Comparison of ENCODE assay signal across 16 cellular contexts in the genomic region with DNA sequence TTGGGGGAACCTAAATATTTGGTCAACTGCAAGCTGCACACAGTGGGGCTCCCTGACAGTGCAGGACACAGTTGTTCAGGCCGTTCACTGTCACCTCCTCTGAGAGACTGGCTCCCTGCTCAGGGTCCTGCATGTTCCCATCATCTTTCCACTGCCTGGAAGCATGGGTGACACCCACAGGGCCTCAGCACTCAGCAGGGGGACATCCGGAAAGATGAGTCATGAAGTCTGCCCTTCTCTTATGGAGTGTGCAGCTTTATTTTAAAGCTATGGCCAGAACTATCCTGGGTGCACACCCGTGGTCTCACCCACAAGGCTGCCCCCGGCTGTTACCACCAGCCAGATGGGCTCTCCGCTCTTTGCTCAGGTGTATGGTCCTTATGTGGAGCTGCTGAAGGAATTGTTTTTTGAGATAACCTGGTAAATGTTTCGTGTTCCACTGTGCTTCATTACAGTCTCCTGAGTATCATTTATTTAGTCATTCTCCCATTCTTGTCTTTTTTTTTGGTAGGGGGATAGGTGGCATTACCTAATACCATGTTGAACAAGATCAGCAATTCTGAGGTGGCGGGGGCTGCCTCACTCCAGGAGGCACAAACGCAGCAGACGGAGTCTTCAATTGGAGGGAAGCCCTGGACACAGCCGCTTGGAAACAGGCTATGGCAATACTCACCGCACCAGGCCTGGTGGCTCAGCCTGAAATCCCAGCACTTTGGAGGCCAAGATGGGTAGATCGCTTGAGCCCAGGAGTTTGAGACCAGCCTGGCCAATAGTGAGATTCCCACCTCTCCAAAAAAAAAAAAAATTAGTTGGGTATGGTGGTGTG. TPM values are rescaled to one million over a fixed set of nuclear protein-coding genes. Genes with fewer than 3 reads are reported as not detected.
DNase-seq lines count a peak whose midpoint lies in the region; ATAC-seq lines count a peak whose summit lies in the region.
"Had no signal": no experiment of that assay in that cellular context is flagged by ENCODE, and none has a peak within 500 bp of the region (broad histone marks: within the 10 kb centered on the region; RNA-seq: fewer than 3 reads in every experiment).

No MANE protein-coding gene starts in this region.

- H3K9me3 Mint-ChIP-seq in activated T-cell treated with anti-CD3 and anti-CD28 coated beads, Interleukin-2, amount 50 U/mL, for 4 hours: no peaks in the 10 kb centered on the region
- H3K9me3 Mint-ChIP-seq in stimulated activated naive CD8-positive, alpha-beta T cell treated with anti-CD3 and anti-CD28 coated beads, Interleukin-15, Interleukin-2, amounts not matched to agents 100 ng/mL and 50 ng/mL, for 24 hours: no peaks in the 10 kb centered on the region
- H3K9me3 Mint-ChIP-seq: endodermal cell, GM23338 had no signal

- no peak for ATAC-seq in activated T-cell treated with anti-CD3 and anti-CD28 coated beads, Interleukin-2, amount 50 U/mL, for 4 hours

- peak; percentile 10 for DNase-seq in activated T-cell treated with anti-CD3 and anti-CD28 coated beads, Interleukin-2, amount 50 U/mL, for 1 hour
- DNase-seq in activated T-cell treated with anti-CD3 and anti-CD28 coated beads, Interleukin-2, amount 50 U/mL, for 4 hours: no peak
- DNase-seq in NCI-H69 (lab: John Stamatoyannopoulos, UW) (peak; percentile 31), brain pericyte (ENCODE audit: low read depth, low spot score) (peak; percentile 33), NCI-H1417 treated with DMSO at 0.1 percent for 48 hours (lab: John Stamatoyannopoulos, UW) (no peak), islet precursor cell (no peak), NOMO-1 treated with dmso at 0.1 percent for 144 hours (lab: John Stamatoyannopoulos, UW; ENCODE audit: unreplicated experiment) (no peak)
- DNase-seq: activated naive CD4-positive, alpha-beta T cell treated with Interleukin-2 at 50 U/mL for 16 hours; endodermal cell; NCI-H2081 treated with DMSO at 0.1 percent for 48 hours; SJCRH30; small intestine; stomach had no signal

- H3K36me3 Mint-ChIP-seq in activated T-cell treated with anti-CD3 and anti-CD28 coated beads, Interleukin-2, amount 50 U/mL, for 4 hours (ENCODE audit: insufficient read depth): peaks cover 13% of the 10 kb centered on the region
- peaks cover 20% of the 10 kb centered on the region for H3K36me3 Mint-ChIP-seq in stimulated activated naive CD8-positive, alpha-beta T cell treated with anti-CD3 and anti-CD28 coated beads, Interleukin-15, Interleukin-2, amounts not matched to agents 100 ng/mL and 50 ng/mL, for 24 hours (ENCODE audit: low read depth)

- H3K4me1 Mint-ChIP-seq in activated T-cell treated with anti-CD3 and anti-CD28 coated beads, Interleukin-2, amount 50 U/mL, for 4 hours (ENCODE audit: low read depth): no peaks in the 10 kb centered on the region
- H3K4me1 Mint-ChIP-seq in stimulated activated naive CD8-positive, alpha-beta T cell treated with anti-CD3 and anti-CD28 coated beads, Interleukin-15, Interleukin-2, amounts not matched to agents 100 ng/mL and 50 ng/mL, for 24 hours (ENCODE audit: low read depth): peaks cover 4% of the 10 kb centered on the region
- H3K4me1 Mint-ChIP-seq: GM23338 had no signal

- no peaks in the 10 kb centered on the region for H3K27me3 Mint-ChIP-seq in activated T-cell treated with anti-CD3 and anti-CD28 coated beads, Interleukin-2, amount 50 U/mL, for 4 hours (ENCODE audit: low read depth)
- H3K27me3 Mint-ChIP-seq in stimulated activated naive CD8-positive, alpha-beta T cell treated with anti-CD3 and anti-CD28 coated beads, Interleukin-15, Interleukin-2, amounts not matched to agents 100 ng/mL and 50 ng/mL, for 24 hours: no peaks in the 10 kb centered on the region

- no peak overlapping the region for H3K4me3 Mint-ChIP-seq in activated T-cell treated with anti-CD3 and anti-CD28 coated beads, Interleukin-2, amount 50 U/mL, for 4 hours
- H3K4me3 Mint-ChIP-seq in stimulated activated naive CD8-positive, alpha-beta T cell treated with anti-CD3 and anti-CD28 coated beads, Interleukin-15, Interleukin-2, amounts not matched to agents 100 ng/mL and 50 ng/mL, for 24 hours: no peak overlapping the region
- H3K4me3 Mint-ChIP-seq: endodermal cell, GM23338 had no signal

- H3K27ac Mint-ChIP-seq in stimulated activated naive CD8-positive, alpha-beta T cell treated with anti-CD3 and anti-CD28 coated beads, Interleukin-15, Interleukin-2, amounts not matched to agents 100 ng/mL and 50 ng/mL, for 24 hours: peak overlapping the region; percentile 29
- H3K27ac Mint-ChIP-seq: endodermal cell, GM23338 had no signal

RNA-seq across cellular contexts. Expression of gene TRIM11, which starts 14.3 kb away (rescaled TPM):
- total RNA-seq in activated T-cell treated with anti-CD3 and anti-CD28 coated beads, Interleukin-2, amount 50 U/mL, for 4 hours: 10 to 100 TPM; 43.8 to 47.5 (median 46.6) TPM

RNA-seq across cellular contexts. Expression of gene TRIM17, which starts 24.3 kb away (rescaled TPM):
- total RNA-seq in activated T-cell treated with anti-CD3 and anti-CD28 coated beads, Interleukin-2, amount 50 U/mL, for 4 hours: 1 to 10 TPM in 1 of 3 donors, under 1 TPM in 2; 0.57 to 1.1 (median 0.66) TPM
- total RNA-seq: mesenteric fat pad, SJCRH30 had no signal

Comparison
In these comparisons a context has a peak if more than half of its experiments do, and no peak if none do; other contexts are left out.
1. DNase-seq: peak in activated T-cell treated with anti-CD3 and anti-CD28 coated beads, Interleukin-2, amount 50 U/mL, for 1 hour (single experiment), NCI-H69 (single experiment) and brain pericyte (single experiment); none in activated T-cell treated with anti-CD3 and anti-CD28 coated beads, Interleukin-2, amount 50 U/mL, for 4 hours (single experiment), NCI-H1417 treated with DMSO at 0.1 percent for 48 hours (single experiment), islet precursor cell (single experiment) and NOMO-1 treated with dmso at 0.1 percent for 144 hours (single experiment).